ENCODE assay signal across 27 cellular contexts in genomic region chr4:102452854-102453253, GRCh38.
"Had no signal": no experiment of that assay in that cellular context is flagged by ENCODE, and none has a peak within 500 bp of the region (broad histone marks: within the 10 kb centered on the region; RNA-seq: fewer than 3 reads in every experiment).

No MANE protein-coding gene starts in this region.

- H3K4me1 ChIP-seq: foreskin keratinocyte, psoas muscle, testis, tibial artery had no signal

- H3K4me2 ChIP-seq: hepatocyte had no signal

- FAIRE-seq: endothelial cell of umbilical vein had no signal

- H3K36me3 Mint-ChIP-seq: memory B cell; natural killer cell; stimulated activated memory B cell treated with anti-CD40 and anti-IgM and Interleukin-4, amounts not matched to agents 10 μg/mL and 1 μg/mL and 100 μg/mL, for 72 hours; type B pancreatic cell had no signal

- H3K4me3 ChIP-seq: coronary artery, esophagus muscularis mucosa, gastroesophageal sphincter, heart left ventricle, hepatocyte, lung, ovary, psoas muscle, skin epidermis, spleen, testis, tibial artery had no signal

- H3K36me3 ChIP-seq: esophagus muscularis mucosa, gastroesophageal sphincter, heart left ventricle, ovary, spleen, tibial artery had no signal

- H3K4me1 Mint-ChIP-seq: memory B cell, natural killer cell had no signal

- H3K27ac ChIP-seq: coronary artery, esophagus muscularis mucosa, foreskin keratinocyte, gastroesophageal sphincter, heart left ventricle, hepatocyte, ovary, psoas muscle, skin epidermis, spleen, testis, tibial artery had no signal

- H2AFZ ChIP-seq: hepatocyte had no signal

- H3K27ac Mint-ChIP-seq: memory B cell; natural killer cell; stimulated activated memory B cell treated with anti-CD40 and anti-IgM and Interleukin-4, amounts not matched to agents 10 μg/mL and 1 μg/mL and 100 μg/mL, for 72 hours; type B pancreatic cell had no signal

- H3K9me3 ChIP-seq: esophagus muscularis mucosa, gastroesophageal sphincter, heart left ventricle, ovary, psoas muscle, spleen, testis, tibial artery had no signal

- H3K79me2 ChIP-seq: hepatocyte had no signal

- H3K9me3 Mint-ChIP-seq: memory B cell; natural killer cell; stimulated activated memory B cell treated with anti-CD40 and anti-IgM and Interleukin-4, amounts not matched to agents 10 μg/mL and 1 μg/mL and 100 μg/mL, for 72 hours; type B pancreatic cell had no signal

- H3K27me3 Mint-ChIP-seq: stimulated activated memory B cell treated with anti-CD40 and anti-IgM and Interleukin-4, amounts not matched to agents 10 μg/mL and 1 μg/mL and 100 μg/mL, for 72 hours; type B pancreatic cell had no signal

- H3K4me3 Mint-ChIP-seq: memory B cell; natural killer cell; stimulated activated memory B cell treated with anti-CD40 and anti-IgM and Interleukin-4, amounts not matched to agents 10 μg/mL and 1 μg/mL and 100 μg/mL, for 72 hours; type B pancreatic cell had no signal

- DNase-seq: dermis blood vessel endothelial cell; effector memory CD4-positive, alpha-beta T cell; foreskin keratinocyte; heart left ventricle; kidney; natural killer cell; occipital lobe; ovary; posterior cingulate gyrus; psoas muscle; right cardiac atrium; spleen; stimulated activated CD4-positive, alpha-beta T cell treated with anti-CD3 and anti-CD28 coated beads, Interleukin-4, amount 100 ng/mL, for 4 hours; substantia nigra; testis; tibial artery had no signal

- H3K27me3 ChIP-seq: esophagus muscularis mucosa, heart left ventricle, hepatocyte, ovary, spleen, testis, tibial artery had no signal

- ATAC-seq: foreskin keratinocyte; gastroesophageal sphincter; heart left ventricle; left lobe of liver; natural killer cell; psoas muscle; right cardiac atrium; stimulated activated memory B cell treated with anti-CD40 and anti-IgM and Interleukin-4, amounts not matched to agents 10 μg/mL and 1 μg/mL and 100 μg/mL, for 72 hours had no signal
